ENCODE assay signal across 1 cellular context in the genomic region with DNA sequence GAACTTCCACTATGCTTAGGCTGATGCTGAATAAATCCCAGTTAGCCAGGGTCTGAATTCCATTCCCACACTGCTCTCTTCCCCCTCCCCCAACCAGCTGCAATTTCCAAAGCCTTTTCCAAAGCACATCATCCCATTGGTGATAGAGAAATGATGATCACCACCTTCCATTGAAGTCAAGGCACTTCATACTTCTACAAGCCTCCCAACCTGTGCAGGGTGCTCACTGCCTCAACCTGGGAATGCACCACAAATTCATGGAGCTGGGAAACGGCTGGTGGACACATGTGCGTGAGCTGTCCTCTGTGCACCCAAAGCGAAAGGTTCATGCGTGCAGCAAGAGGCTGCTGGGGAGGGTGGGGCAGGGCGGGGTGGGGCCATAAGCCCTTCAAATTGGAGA.
TF ChIP-seq lines count a peak whose summit lies in the region.

No MANE protein-coding gene starts in this region.

TF ChIP-seq in GM23338, 12 proteins besides CTCF, POLR2A, EP300 and RAD21 (continued from another document):
- TF ChIP-seq CREB1 (CRISPR knock-in tag; IDR thresholded peaks at IDR 0.05; ENCODE audit: low read depth) = no peak
- TF ChIP-seq EZH2phosphoT487 (IDR thresholded peaks at IDR 0.05; ENCODE audit: unreplicated experiment) = no peak
- TF ChIP-seq POLR2AphosphoS5 (IDR thresholded peaks at IDR 0.05; ENCODE audit: low read depth) = no peak
